29 cellular contexts compared by ENCODE assay signal in genomic region chr10:68188835-68189234, GRCh38. TPM values are rescaled to one million over a fixed set of nuclear protein-coding genes. Genes with fewer than 3 reads are reported as not detected.
"Had no signal": no experiment of that assay in that cellular context is flagged by ENCODE, and none has a peak within 500 bp of the region (broad histone marks: within the 10 kb centered on the region; RNA-seq: fewer than 3 reads in every experiment).

No MANE protein-coding gene starts in this region.

- FAIRE-seq: endothelial cell of umbilical vein, islet of Langerhans had no signal

- H3K36me3 ChIP-seq: esophagus squamous epithelium, left lung, lower lobe of right lung had no signal

- DNase-seq: dermis blood vessel endothelial cell; dorsolateral prefrontal cortex; effector CD4-positive, alpha-beta T cell; effector memory CD4-positive, alpha-beta T cell; esophagus squamous epithelium; foreskin melanocyte; gastrocnemius medialis; glutamatergic neuron; head of caudate nucleus; heart right ventricle; hippocampal formation; left cardiac atrium; left lung; left ventricle myocardium superior; lower lobe of right lung; mesendoderm; midbrain; naive thymus-derived CD4-positive, alpha-beta T cell; natural killer cell had no signal

- H3K4me1 ChIP-seq: esophagus squamous epithelium, left lung, lower lobe of right lung had no signal

- H3K27me3 ChIP-seq: gastrocnemius medialis had no signal

- H3K9me3 ChIP-seq: esophagus squamous epithelium, gastrocnemius medialis, heart right ventricle, left lung, lower lobe of right lung had no signal

- H3K4me3 ChIP-seq: coronary artery, dorsolateral prefrontal cortex, esophagus squamous epithelium, gastrocnemius medialis, heart right ventricle, left lung, lower lobe of right lung had no signal

- ATAC-seq: gastrocnemius medialis; heart right ventricle; left cardiac atrium; left lung; left ventricle myocardium superior; lower lobe of right lung; naive thymus-derived CD4-positive, alpha-beta T cell; natural killer cell had no signal

- H3K27ac ChIP-seq: coronary artery, dorsolateral prefrontal cortex, esophagus squamous epithelium, gastrocnemius medialis, heart right ventricle, left lung, lower lobe of right lung had no signal

RNA-seq across cellular contexts. Expression of gene ATOH7, which starts 43.1 kb away (rescaled TPM):
- total RNA-seq: dermis blood vessel endothelial cell; endothelial cell of umbilical vein; epithelial cell of proximal tubule; esophagus squamous epithelium; gastrocnemius medialis; glomerular endothelial cell; heart right ventricle; kidney epithelial cell; left cardiac atrium; left lung; left ventricle myocardium superior; lower lobe of right lung; lung microvascular endothelial cell; mononuclear cell; mucosa of gallbladder; naive thymus-derived CD4-positive, alpha-beta T cell; natural killer cell had no signal
- polyA plus RNA-seq: endothelial cell of umbilical vein; keratinocyte; naive thymus-derived CD4-positive, alpha-beta T cell had no signal
